Comparison of ENCODE assay signal across 8 cellular contexts in genomic region chr19:2962018-2962670, GRCh38. TPM values are rescaled to one million over a fixed set of nuclear protein-coding genes. Genes with fewer than 3 reads are reported as not detected.
DNase-seq lines count a peak whose midpoint lies in the region; ATAC-seq, FAIRE-seq and TF ChIP-seq lines count a peak whose summit lies in the region.

No MANE protein-coding gene starts in this region.

- intact Hi-C loops in kidney (cut with DNase I) = loop anchor here (10.0 kb wide), 1 partner anchor 143 kb away; no protein-coding TSS in a partner anchor

- peak in 3 of 4 experiments; percentile 76 to 93 (median 78) for ATAC-seq in T-cell (replicated peaks in 1 of 4)
- no peak for ATAC-seq in GM18502 (IDR thresholded peaks at IDR 0.05; ENCODE audit: poor library complexity, unreplicated experiment)

- no peaks in the 10 kb centered on the region for H3K36me3 Mint-ChIP-seq in T-cell

- peak; percentile 92 for FAIRE-seq in kidney (lab: Jason Lieb, UNC)

- no peaks in the 10 kb centered on the region for H3K36me3 ChIP-seq in kidney (ENCODE audit: control insufficient read depth in 1 of 2, insufficient read depth in 2 of 2, low read length in 2 of 2)

- H3K4me1 ChIP-seq in kidney (ENCODE audit: control insufficient read depth in 1 of 2, insufficient read depth in 1 of 2, low read depth in 1 of 2, low read length in 2 of 2) = no peaks in the 10 kb centered on the region

- no peaks in the 10 kb centered on the region for H3K9me3 ChIP-seq in kidney (ENCODE audit: control insufficient read depth in 1 of 2, low read length in 2 of 2)

- no peaks in the 10 kb centered on the region for H3K9me3 Mint-ChIP-seq in T-cell

- H3K27me3 Mint-ChIP-seq in T-cell = no peaks in the 10 kb centered on the region

- no peak overlapping the region for H3K4me3 Mint-ChIP-seq in T-cell

- no peak overlapping the region for H3K27ac ChIP-seq in kidney (ENCODE audit: low read depth in 2 of 2, low read length in 2 of 2)

- H3K4me3 ChIP-seq in GM12864 (ENCODE audit: low read depth, low read length) (no peak overlapping the region), kidney (ENCODE audit: low read length in 2 of 2) (peak overlapping the region in 1 of 2 donors; percentile 33)

- peak overlapping the region in 1 of 2 donors; percentile 29 for H3K9ac ChIP-seq in kidney (ENCODE audit: low read length in 2 of 2)

- CTCF ChIA-PET in T-cell (lab: Charles Lee) = interaction anchor here (0.7 to 2.7 kb wide), 7 partner anchors 12 to 249 kb away, joined by 3 to 12 read pairs (median 4); no protein-coding TSS in a partner anchor

- POLR2A ChIA-PET in T-cell (lab: Charles Lee) = no interaction called here

- H3K4me1 Mint-ChIP-seq in T-cell = peaks cover 4 to 7% (median 5%) of the 10 kb centered on the region in 3 donors

- DNase-seq in 8988T (peak; percentile 49), GM12864 (ENCODE audit: low read depth) (peak; percentile 49), NCI-H187 treated with DMSO at 0.1 percent for 48 hours (lab: John Stamatoyannopoulos, UW) (peak; percentile 68), T-cell (peak in 27 of 34 experiments; percentile 12 to 73 (median 34)), cerebellar cortex (ENCODE audit: low spot score) (peak; percentile 89), kidney (no peak)
- DNase-seq in stimulated activated CD8-positive, alpha-beta memory T cell treated with anti-CD3 and anti-CD28 coated beads, Interleukin-15, amount 100 ng/mL, for 1 hour (ENCODE audit: low read depth) = peak; percentile 10

- peak; percentile 70 for TF ChIP-seq CTCF in GM12864 (IDR thresholded peaks at IDR 0.05; ENCODE audit: low read depth, low read length, missing control alignments)
- peak; percentile 81 for TF ChIP-seq CTCF in kidney (IDR thresholded peaks at IDR 0.05; ENCODE audit: borderline replicate concordance, extremely low read depth, insufficient read depth)

- peak overlapping the region in 1 of 2 donors; percentile 28 for H3K27ac Mint-ChIP-seq in T-cell

RNA-seq across cellular contexts. Expression of gene TLE6, which starts 15.2 kb away (rescaled TPM):
- under 1 TPM in 3 of 5 donors, not detected in 2; 0.36 to 0.61 (median 0.50) TPM for total RNA-seq in T-cell
- total RNA-seq in kidney = 3.7 TPM
- 5.2 TPM for polyA plus RNA-seq in kidney (ENCODE audit: insufficient read depth, low read depth, low replicate concordance)

RNA-seq across cellular contexts. Expression of gene ZNF77, which starts 17.4 kb away (rescaled TPM):
- total RNA-seq in T-cell (1 to 10 TPM; 4.1 to 6.5 (median 4.8) TPM), kidney (5.1 TPM)
- polyA plus RNA-seq in kidney (ENCODE audit: insufficient read depth, low read depth, low replicate concordance) = 2.4 TPM
